1 cellular context compared by ENCODE assay signal in the genomic region with DNA sequence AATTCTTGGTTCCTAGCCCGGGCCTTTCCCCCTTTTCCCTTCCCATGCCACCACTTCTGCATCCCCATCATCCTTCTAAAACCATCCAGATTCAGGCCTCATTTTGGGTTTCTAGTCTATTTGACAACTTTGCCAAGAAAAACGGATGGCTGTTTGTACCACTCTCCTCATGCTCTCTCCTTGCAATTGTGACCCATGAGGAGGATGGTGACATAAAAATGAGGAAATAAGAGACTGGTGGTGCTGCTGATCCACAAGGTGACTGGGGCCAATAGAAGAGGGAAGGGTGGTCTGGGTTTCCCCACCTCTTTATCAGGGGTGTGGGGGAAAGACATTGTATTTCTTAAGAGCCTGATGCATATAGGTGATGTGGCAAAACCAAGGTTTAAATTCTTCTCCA.
TF ChIP-seq lines count a peak whose summit lies in the region.

No MANE protein-coding gene starts in this region.

TF ChIP-seq in HepG2, 621 proteins besides CTCF, POLR2A, EP300 and RAD21:
- no peak for TF ChIP-seq ZNF329 (CRISPR knock-in tag; IDR thresholded peaks at IDR 0.05; ENCODE audit: low read depth)
- no peak for TF ChIP-seq JUND (CRISPR knock-in tag; IDR thresholded peaks at IDR 0.05)
- no peak for TF ChIP-seq SALL2 (CRISPR knock-in tag; IDR thresholded peaks at IDR 0.05)
- TF ChIP-seq CHCHD3 (CRISPR knock-in tag; IDR thresholded peaks at IDR 0.05): no peak
- TF ChIP-seq, protein P1, sequence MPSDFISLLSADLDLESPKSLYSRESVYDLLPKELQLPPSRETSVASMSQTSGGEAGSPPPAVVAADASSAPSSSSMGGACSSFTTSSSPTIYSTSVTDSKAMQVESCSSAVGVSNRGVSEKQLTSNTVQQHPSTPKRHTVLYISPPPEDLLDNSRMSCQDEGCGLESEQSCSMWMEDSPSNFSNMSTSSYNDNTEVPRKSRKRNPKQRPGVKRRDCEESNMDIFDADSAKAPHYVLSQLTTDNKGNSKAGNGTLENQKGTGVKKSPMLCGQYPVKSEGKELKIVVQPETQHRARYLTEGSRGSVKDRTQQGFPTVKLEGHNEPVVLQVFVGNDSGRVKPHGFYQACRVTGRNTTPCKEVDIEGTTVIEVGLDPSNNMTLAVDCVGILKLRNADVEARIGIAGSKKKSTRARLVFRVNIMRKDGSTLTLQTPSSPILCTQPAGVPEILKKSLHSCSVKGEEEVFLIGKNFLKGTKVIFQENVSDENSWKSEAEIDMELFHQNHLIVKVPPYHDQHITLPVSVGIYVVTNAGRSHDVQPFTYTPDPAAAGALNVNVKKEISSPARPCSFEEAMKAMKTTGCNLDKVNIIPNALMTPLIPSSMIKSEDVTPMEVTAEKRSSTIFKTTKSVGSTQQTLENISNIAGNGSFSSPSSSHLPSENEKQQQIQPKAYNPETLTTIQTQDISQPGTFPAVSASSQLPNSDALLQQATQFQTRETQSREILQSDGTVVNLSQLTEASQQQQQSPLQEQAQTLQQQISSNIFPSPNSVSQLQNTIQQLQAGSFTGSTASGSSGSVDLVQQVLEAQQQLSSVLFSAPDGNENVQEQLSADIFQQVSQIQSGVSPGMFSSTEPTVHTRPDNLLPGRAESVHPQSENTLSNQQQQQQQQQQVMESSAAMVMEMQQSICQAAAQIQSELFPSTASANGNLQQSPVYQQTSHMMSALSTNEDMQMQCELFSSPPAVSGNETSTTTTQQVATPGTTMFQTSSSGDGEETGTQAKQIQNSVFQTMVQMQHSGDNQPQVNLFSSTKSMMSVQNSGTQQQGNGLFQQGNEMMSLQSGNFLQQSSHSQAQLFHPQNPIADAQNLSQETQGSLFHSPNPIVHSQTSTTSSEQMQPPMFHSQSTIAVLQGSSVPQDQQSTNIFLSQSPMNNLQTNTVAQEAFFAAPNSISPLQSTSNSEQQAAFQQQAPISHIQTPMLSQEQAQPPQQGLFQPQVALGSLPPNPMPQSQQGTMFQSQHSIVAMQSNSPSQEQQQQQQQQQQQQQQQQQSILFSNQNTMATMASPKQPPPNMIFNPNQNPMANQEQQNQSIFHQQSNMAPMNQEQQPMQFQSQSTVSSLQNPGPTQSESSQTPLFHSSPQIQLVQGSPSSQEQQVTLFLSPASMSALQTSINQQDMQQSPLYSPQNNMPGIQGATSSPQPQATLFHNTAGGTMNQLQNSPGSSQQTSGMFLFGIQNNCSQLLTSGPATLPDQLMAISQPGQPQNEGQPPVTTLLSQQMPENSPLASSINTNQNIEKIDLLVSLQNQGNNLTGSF (CRISPR knock-in tag; IDR thresholded peaks at IDR 0.05): no peak
- TF ChIP-seq NFE2L2 (IDR thresholded peaks at IDR 0.05; ENCODE audit: low read length): no peak
- TF ChIP-seq RARA (CRISPR knock-in tag; IDR thresholded peaks at IDR 0.05): no peak
- no peak for TF ChIP-seq TBL1XR1 (IDR thresholded peaks at IDR 0.05; ENCODE audit: borderline replicate concordance, low read length, partially characterized antibody)
- TF ChIP-seq RBM39 (IDR thresholded peaks at IDR 0.05; ENCODE audit: low read depth, low read length, poor library complexity, severe bottlenecking): no peak
- TF ChIP-seq, protein P2, sequence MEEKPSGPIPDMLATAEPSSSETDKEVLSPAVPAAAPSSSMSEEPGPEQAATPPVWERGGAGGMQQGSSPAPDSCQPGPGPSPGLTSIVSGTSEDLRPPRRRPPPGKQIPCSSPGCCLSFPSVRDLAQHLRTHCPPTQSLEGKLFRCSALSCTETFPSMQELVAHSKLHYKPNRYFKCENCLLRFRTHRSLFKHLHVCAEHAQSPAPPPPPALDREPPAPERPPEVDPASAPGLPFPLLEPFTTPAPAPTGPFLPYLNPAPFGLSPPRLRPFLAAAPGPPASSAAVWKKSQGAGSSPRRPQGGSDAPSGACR (CRISPR knock-in tag; IDR thresholded peaks at IDR 0.05): no peak
- TF ChIP-seq ZNF614 (CRISPR knock-in tag; IDR thresholded peaks at IDR 0.05; ENCODE audit: borderline replicate concordance): no peak
- no peak for TF ChIP-seq ZNF317 (CRISPR knock-in tag; IDR thresholded peaks at IDR 0.05)
- TF ChIP-seq ZNF891 (CRISPR knock-in tag; IDR thresholded peaks at IDR 0.05): no peak
- no peak for TF ChIP-seq TAF1 (CRISPR knock-in tag; IDR thresholded peaks at IDR 0.05)
- TF ChIP-seq ZNF460 (CRISPR knock-in tag; IDR thresholded peaks at IDR 0.05; ENCODE audit: borderline replicate concordance): no peak
- TF ChIP-seq, protein P3, sequence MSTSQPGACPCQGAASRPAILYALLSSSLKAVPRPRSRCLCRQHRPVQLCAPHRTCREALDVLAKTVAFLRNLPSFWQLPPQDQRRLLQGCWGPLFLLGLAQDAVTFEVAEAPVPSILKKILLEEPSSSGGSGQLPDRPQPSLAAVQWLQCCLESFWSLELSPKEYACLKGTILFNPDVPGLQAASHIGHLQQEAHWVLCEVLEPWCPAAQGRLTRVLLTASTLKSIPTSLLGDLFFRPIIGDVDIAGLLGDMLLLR (CRISPR knock-in tag; IDR thresholded peaks at IDR 0.05): no peak
- TF ChIP-seq MTF1 (CRISPR knock-in tag; IDR thresholded peaks at IDR 0.05): no peak
TF ChIP-seq in HepG2: peak in this region for 0.
